ENCODE assay signal across 9 cellular contexts in genomic region chr11:13279487-13279834, GRCh38. TPM values are rescaled to one million over a fixed set of nuclear protein-coding genes. Genes with fewer than 3 reads are reported as not detected.
DNase-seq lines count a peak whose midpoint lies in the region; ATAC-seq and TF ChIP-seq lines count a peak whose summit lies in the region.
"Had no signal": no experiment of that assay in that cellular context is flagged by ENCODE, and none has a peak within 500 bp of the region (broad histone marks: within the 10 kb centered on the region; RNA-seq: fewer than 3 reads in every experiment).

No MANE protein-coding gene starts in this region.

- no peak overlapping the region for H2AFZ ChIP-seq in GM23338

- H3K27ac ChIP-seq in GM23338 (ENCODE audit: low read depth) (no peak overlapping the region), foreskin keratinocyte (peak overlapping the region; percentile 62), skeletal muscle tissue (ENCODE audit: low read depth, low read length) (no peak overlapping the region)
- H3K27ac ChIP-seq: left lung had no signal

- H3K9me2 ChIP-seq in GM23338 (ENCODE audit: insufficient read depth) = no peaks in the 10 kb centered on the region

- H3K4me2 ChIP-seq in GM23338 = peak overlapping the region; percentile 94

- CTCF ChIA-PET in activated CD8-positive, alpha-beta T cell treated with anti-CD3 and anti-CD28 coated beads, Interleukin-2, amount 10 ng/mL, durations not matched to agents 7 days and 5 days (lab: Charles Lee) = interaction anchor here (0.9 to 3.3 kb wide), 12 partner anchors 9 to 72 kb away, joined by 3 to 52 read pairs (median 4); no protein-coding TSS in a partner anchor

- H3F3A ChIP-seq in GM23338 (replicated peaks; ENCODE audit: low read depth) = no peaks in the 10 kb centered on the region

- peak overlapping the region in 2 of 3 donors; percentile 85 to 91 for H3K9ac ChIP-seq in skeletal muscle tissue (ENCODE audit: low read depth in 1 of 3, low read length in 3 of 3)

- TF ChIP-seq CTCF in GM23338 (conservative IDR thresholded peaks at IDR 0.05; ENCODE audit: low read depth in 2 of 2) (no peak), foreskin keratinocyte (conservative IDR thresholded peaks at IDR 0.05) (no peak)

- H3K4me1 ChIP-seq in GM23338 (ENCODE audit: insufficient read depth) = peaks cover 15% of the 10 kb centered on the region
- peaks cover 6% of the 10 kb centered on the region for H3K4me1 ChIP-seq in foreskin keratinocyte
- H3K4me1 ChIP-seq in skeletal muscle tissue (ENCODE audit: control insufficient read depth in 3 of 3, insufficient read depth in 3 of 3, low read length in 3 of 3) = peaks cover 36 to 63% (median 38%) of the 10 kb centered on the region in 3 donors

- peaks cover 52% of the 10 kb centered on the region for H3K27me3 ChIP-seq in GM23338 (ENCODE audit: insufficient read depth)
- no peaks in the 10 kb centered on the region for H3K27me3 ChIP-seq in foreskin keratinocyte
- H3K27me3 ChIP-seq in skeletal muscle tissue (ENCODE audit: control insufficient read depth in 3 of 3, insufficient read depth in 3 of 3, low read length in 3 of 3) = no peaks in the 10 kb centered on the region

- H3K4me3 Mint-ChIP-seq in GM23338 = peak overlapping the region; percentile 77
- H3K4me3 Mint-ChIP-seq in activated CD8-positive, alpha-beta T cell treated with anti-CD3 and anti-CD28 coated beads, Interleukin-2, amount 10 ng/mL, durations not matched to agents 7 days and 5 days = peak overlapping the region; percentile 91

- H4K20me1 ChIP-seq in GM23338 (replicated peaks; ENCODE audit: insufficient read depth) = peaks cover 9% of the 10 kb centered on the region; the same call in 1 of the 2 replicates

- peaks cover 8% of the 10 kb centered on the region; the same call in 1 of the 2 replicates for H3K79me2 ChIP-seq in GM23338 (replicated peaks; ENCODE audit: insufficient read depth)

- H3K27me3 Mint-ChIP-seq in GM23338 (ENCODE audit: insufficient read depth, low read depth, poor library complexity) = peaks cover 50% of the 10 kb centered on the region
- H3K27me3 Mint-ChIP-seq in activated CD8-positive, alpha-beta T cell treated with anti-CD3 and anti-CD28 coated beads, Interleukin-2, amount 10 ng/mL, durations not matched to agents 7 days and 5 days (ENCODE audit: low read depth) = peaks cover 16% of the 10 kb centered on the region

- POLR2A ChIA-PET in activated CD8-positive, alpha-beta T cell treated with anti-CD3 and anti-CD28 coated beads, Interleukin-2, amount 10 ng/mL, durations not matched to agents 7 days and 5 days (lab: Charles Lee) = interaction anchor here (0.6 to 1.7 kb wide), 5 partner anchors 8 to 1374 kb away, joined by 3 to 5 read pairs (median 3); partner anchors contain the start of gene BTBD10

- peak overlapping the region; percentile 77 for H3K4me3 ChIP-seq in GM23338
- peak overlapping the region; percentile 67 to 90 (median 86) for H3K4me3 ChIP-seq in skeletal muscle tissue (ENCODE audit: low read length in 3 of 3)

- no peaks in the 10 kb centered on the region for H3K9me3 ChIP-seq in skeletal muscle tissue (ENCODE audit: control insufficient read depth in 3 of 3, low read length in 3 of 3)
- H3K9me3 ChIP-seq: left lung had no signal

- DNase-seq in GM23338 (ENCODE audit: low spot score) (no peak), foreskin keratinocyte (no peak), Ammon's horn (ENCODE audit: low spot score) (no peak), NCI-H82 (lab: John Stamatoyannopoulos, UW) (no peak)
- no peak for DNase-seq in activated CD8-positive, alpha-beta T cell treated with anti-CD3 and anti-CD28 coated beads, Interleukin-2, amount 10 ng/mL, durations not matched to agents 7 days and 5 days
- DNase-seq: NCI-H510A had no signal

- no peaks in the 10 kb centered on the region for H3K36me3 ChIP-seq in GM23338 (ENCODE audit: insufficient read depth)
- H3K36me3 ChIP-seq in skeletal muscle tissue (ENCODE audit: control insufficient read depth in 3 of 3, insufficient read depth in 3 of 3, low read length in 3 of 3) = no peaks in the 10 kb centered on the region
- H3K36me3 ChIP-seq: left lung had no signal

- H3K27ac Mint-ChIP-seq in GM23338 = no peak overlapping the region
- peak overlapping the region; percentile 73 for H3K27ac Mint-ChIP-seq in activated CD8-positive, alpha-beta T cell treated with anti-CD3 and anti-CD28 coated beads, Interleukin-2, amount 10 ng/mL, durations not matched to agents 7 days and 5 days

- H3K36me3 Mint-ChIP-seq in GM23338 (ENCODE audit: low read depth) = peaks cover 3% of the 10 kb centered on the region; the same call in 1 of the 3 replicates
- peaks cover 27% of the 10 kb centered on the region for H3K36me3 Mint-ChIP-seq in activated CD8-positive, alpha-beta T cell treated with anti-CD3 and anti-CD28 coated beads, Interleukin-2, amount 10 ng/mL, durations not matched to agents 7 days and 5 days (ENCODE audit: low read depth)

- ATAC-seq in GM23338 = no peak
- ATAC-seq in activated CD8-positive, alpha-beta T cell treated with anti-CD3 and anti-CD28 coated beads, Interleukin-2, amount 10 ng/mL, durations not matched to agents 7 days and 5 days = no peak
- no peak for ATAC-seq in foreskin keratinocyte
- ATAC-seq in GM21737 (IDR thresholded peaks at IDR 0.05; ENCODE audit: unreplicated experiment) = no peak
- ATAC-seq: left lung had no signal

- peaks cover 39% of the 10 kb centered on the region for H3K4me1 Mint-ChIP-seq in GM23338
- H3K4me1 Mint-ChIP-seq in activated CD8-positive, alpha-beta T cell treated with anti-CD3 and anti-CD28 coated beads, Interleukin-2, amount 10 ng/mL, durations not matched to agents 7 days and 5 days (ENCODE audit: low read depth) = peaks cover 66% of the 10 kb centered on the region

- no peaks in the 10 kb centered on the region for H3K9me3 Mint-ChIP-seq in GM23338
- H3K9me3 Mint-ChIP-seq in activated CD8-positive, alpha-beta T cell treated with anti-CD3 and anti-CD28 coated beads, Interleukin-2, amount 10 ng/mL, durations not matched to agents 7 days and 5 days (ENCODE audit: insufficient read depth) = no peaks in the 10 kb centered on the region

TF ChIP-seq in GM23338, 12 proteins besides CTCF, POLR2A, EP300 and RAD21:
- no peak for TF ChIP-seq EZH2 (IDR thresholded peaks at IDR 0.05; ENCODE audit: low read depth, unreplicated experiment)
- no peak for TF ChIP-seq STAT1 (IDR thresholded peaks at IDR 0.05; ENCODE audit: unreplicated experiment)
- no peak for TF ChIP-seq EZH2phosphoT487 (IDR thresholded peaks at IDR 0.05; ENCODE audit: unreplicated experiment)
- no peak for TF ChIP-seq POLR2AphosphoS5 (IDR thresholded peaks at IDR 0.05; ENCODE audit: low read depth)
TF ChIP-seq in GM23338: peak in this region for 0.

RNA-seq across cellular contexts. Expression of gene BMAL1, which starts 1.9 kb away (rescaled TPM):
- 7.2 and 7.8 TPM in 2 replicates for total RNA-seq in GM23338 (2014; rRNA removed; shearing (Covaris generic))
- polyA plus RNA-seq in GM23338 (2016; fragmentation: Nextera tagmentation; extraction: Ambion mirVana) = 5.1 and 5.9 TPM in 2 replicates
- total RNA-seq in activated CD8-positive, alpha-beta T cell treated with anti-CD3 and anti-CD28 coated beads, Interleukin-2, amount 10 ng/mL, durations not matched to agents 7 days and 5 days = 10 to 100 TPM; 41.1 to 53.5 TPM
- 17.6 and 28.7 TPM in 2 replicates for total RNA-seq in foreskin keratinocyte
- 12.1 and 16.6 TPM in 2 replicates for polyA plus RNA-seq in foreskin keratinocyte
- total RNA-seq in skeletal muscle tissue = 18.8 TPM
